ENCODE assay signal across 22 cellular contexts in the genomic region with DNA sequence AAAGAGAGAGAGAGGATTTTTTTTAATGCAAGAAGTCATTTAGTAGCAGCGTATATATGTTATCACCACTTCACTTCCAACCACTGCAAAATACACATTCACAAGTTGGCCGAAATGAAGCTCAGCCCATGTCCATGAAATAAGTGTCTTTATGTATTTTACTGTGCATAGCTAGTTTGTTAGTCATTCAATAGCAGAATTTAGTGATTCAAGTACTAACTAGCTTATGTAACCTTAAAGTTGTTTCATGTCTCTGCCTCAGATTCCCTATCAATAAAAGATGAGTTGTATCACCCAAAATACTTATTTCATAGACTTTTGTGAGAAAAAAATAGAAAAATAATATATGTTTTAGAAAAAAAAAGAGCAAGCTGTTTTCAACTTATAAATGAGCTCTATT.
"Had no signal": no experiment of that assay in that cellular context is flagged by ENCODE, and none has a peak within 500 bp of the region (broad histone marks: within the 10 kb centered on the region; RNA-seq: fewer than 3 reads in every experiment).

No MANE protein-coding gene starts in this region.

- H3K27ac Mint-ChIP-seq: activated naive CD4-positive, alpha-beta T cell treated with anti-CD3 and anti-CD28 coated beads for 36 hours; activated naive CD8-positive, alpha-beta T cell treated with anti-CD3 and anti-CD28 coated beads, Interleukin-2, amount 50 U/mL, for 24 hours had no signal

- H3K27me3 Mint-ChIP-seq: activated naive CD8-positive, alpha-beta T cell treated with anti-CD3 and anti-CD28 coated beads, Interleukin-2, amount 50 U/mL, for 24 hours; central memory CD8-positive, alpha-beta T cell had no signal

- ATAC-seq: activated naive CD8-positive, alpha-beta T cell treated with anti-CD3 and anti-CD28 coated beads, Interleukin-2, amount 50 U/mL, for 24 hours; activated T-cell treated with anti-CD3 and anti-CD28 coated beads, Interleukin-2, amount 50 U/mL, for 4 hours; foreskin keratinocyte; left lung had no signal

- H3K9me3 Mint-ChIP-seq: activated naive CD4-positive, alpha-beta T cell treated with anti-CD3 and anti-CD28 coated beads for 36 hours; activated naive CD8-positive, alpha-beta T cell treated with anti-CD3 and anti-CD28 coated beads, Interleukin-2, amount 50 U/mL, for 24 hours; activated T-cell treated with anti-CD3 and anti-CD28 coated beads, Interleukin-2, amount 50 U/mL, for 4 hours; central memory CD8-positive, alpha-beta T cell had no signal

- H3K4me1 Mint-ChIP-seq: activated naive CD8-positive, alpha-beta T cell treated with anti-CD3 and anti-CD28 coated beads, Interleukin-2, amount 50 U/mL, for 24 hours; central memory CD8-positive, alpha-beta T cell had no signal

- H3K36me3 ChIP-seq: brain microvascular endothelial cell, esophagus muscularis mucosa, left lung, thyroid gland had no signal

- H3K27ac ChIP-seq: brain microvascular endothelial cell, esophagus muscularis mucosa, foreskin keratinocyte, left lung, thyroid gland, VCaP had no signal

- H3K27me3 ChIP-seq: brain microvascular endothelial cell, esophagus muscularis mucosa, foreskin keratinocyte, left lung, thyroid gland had no signal

- H3K9me3 ChIP-seq: esophagus muscularis mucosa, left lung, thyroid gland had no signal

- H3K4me3 Mint-ChIP-seq: activated naive CD4-positive, alpha-beta T cell treated with anti-CD3 and anti-CD28 coated beads for 36 hours; activated naive CD8-positive, alpha-beta T cell treated with anti-CD3 and anti-CD28 coated beads, Interleukin-2, amount 50 U/mL, for 24 hours; activated T-cell treated with anti-CD3 and anti-CD28 coated beads, Interleukin-2, amount 50 U/mL, for 4 hours; central memory CD8-positive, alpha-beta T cell had no signal

- H3K4me3 ChIP-seq: esophagus muscularis mucosa, left lung, thyroid gland had no signal

- H3K4me1 ChIP-seq: esophagus muscularis mucosa, thyroid gland had no signal

- DNase-seq: activated CD4-positive, alpha-beta T cell treated with anti-CD3 and anti-CD28 coated beads, Interleukin-2, amount 50 U/mL, for 1 hour; activated CD4-positive, CD25-positive, alpha-beta regulatory T cell treated with anti-CD3 and anti-CD28 coated beads, Interleukin-2, amount 50 U/mL, for 72 hours; activated CD8-positive, alpha-beta memory T cell treated with anti-CD3 and anti-CD28 coated beads, Interleukin-2, amount 50 U/mL, for 4 hours; activated naive CD4-positive, alpha-beta T cell treated with anti-CD3 and anti-CD28 coated beads for 36 hours; activated naive CD8-positive, alpha-beta T cell treated with anti-CD3 and anti-CD28 coated beads, Interleukin-2, amount 50 U/mL, for 24 hours; activated T-cell treated with anti-CD3 and anti-CD28 coated beads, Interleukin-2, amount 50 U/mL, for 4 hours; anterior cingulate cortex; brain microvascular endothelial cell; cortex of kidney; glutamatergic neuron; left lung; mammary epithelial cell; occipital lobe; retina; stimulated activated CD4-positive, alpha-beta T cell treated with anti-CD3 and anti-CD28 coated beads, Interleukin-12 subunit alpha, Interleukin-12 subunit beta, amount 100 ng/mL, for 4 hours; stimulated activated CD4-positive, alpha-beta T cell treated with anti-CD3 and anti-CD28 coated beads, Interleukin-2, amount 100 ng/mL, for 24 hours; stimulated activated naive CD4-positive, alpha-beta T cell treated with Interleukin-2 at 50 U/mL for 16 hours; thyroid gland had no signal
